ENCODE assay signal across 10 cellular contexts in genomic region chr3:177554900-177555759, GRCh38.
DNase-seq lines count a peak whose midpoint lies in the region; ATAC-seq and TF ChIP-seq lines count a peak whose summit lies in the region.
"Had no signal": no experiment of that assay in that cellular context is flagged by ENCODE, and none has a peak within 500 bp of the region (broad histone marks: within the 10 kb centered on the region; RNA-seq: fewer than 3 reads in every experiment).

No MANE protein-coding gene starts in this region.

- no peak for DNase-seq in activated naive CD8-positive, alpha-beta T cell treated with anti-CD3 and anti-CD28 coated beads, Interleukin-2, amount 10 ng/mL, durations not matched to agents 7 days and 5 days
- no peak for DNase-seq in activated naive CD8-positive, alpha-beta T cell treated with anti-CD3 and anti-CD28 coated beads for 36 hours
- DNase-seq in SK-N-MC (ENCODE audit: low read depth, low spot score) (no peak), head of caudate nucleus (peak in 37 of 42 donors; percentile 22 to 88 (median 57)), tibial artery (peak in 1 of 2 donors; percentile 55)
- DNase-seq: DMS 273 treated with DMSO at 0.1 percent for 48 hours had no signal

- H3K4me1 Mint-ChIP-seq in activated naive CD8-positive, alpha-beta T cell treated with anti-CD3 and anti-CD28 coated beads, Interleukin-2, amount 10 ng/mL, durations not matched to agents 7 days and 5 days = peaks cover 23% of the 10 kb centered on the region
- peaks cover 33% of the 10 kb centered on the region for H3K4me1 Mint-ChIP-seq in activated naive CD8-positive, alpha-beta T cell treated with anti-CD3 and anti-CD28 coated beads for 36 hours

- ATAC-seq in activated naive CD8-positive, alpha-beta T cell treated with anti-CD3 and anti-CD28 coated beads, Interleukin-2, amount 10 ng/mL, durations not matched to agents 7 days and 5 days (ENCODE audit: low read depth) = no peak
- ATAC-seq in GM21390 (IDR thresholded peaks at IDR 0.05; ENCODE audit: unreplicated experiment) = no peak
- ATAC-seq in HG02852 (IDR thresholded peaks at IDR 0.05; ENCODE audit: unreplicated experiment) = no peak
- no peak for ATAC-seq in activated CD4-positive, CD25-positive, alpha-beta regulatory T cell treated with anti-CD3 and anti-CD28 coated beads, Interleukin-2, amount 50 U/mL, for 24 hours

- H3K27me3 Mint-ChIP-seq in activated naive CD8-positive, alpha-beta T cell treated with anti-CD3 and anti-CD28 coated beads, Interleukin-2, amount 10 ng/mL, durations not matched to agents 7 days and 5 days = no peaks in the 10 kb centered on the region
- H3K27me3 Mint-ChIP-seq in activated naive CD8-positive, alpha-beta T cell treated with anti-CD3 and anti-CD28 coated beads for 36 hours = no peaks in the 10 kb centered on the region

- peaks cover 0 to 33% (median 25%) of the 10 kb centered on the region in 4 donors for H3K4me1 ChIP-seq in tibial artery

- TF ChIP-seq CTCF in tibial artery (IDR thresholded peaks at IDR 0.05) = no peak

- no peak overlapping the region for H3K4me3 Mint-ChIP-seq in activated naive CD8-positive, alpha-beta T cell treated with anti-CD3 and anti-CD28 coated beads, Interleukin-2, amount 10 ng/mL, durations not matched to agents 7 days and 5 days
- no peak overlapping the region for H3K4me3 Mint-ChIP-seq in activated naive CD8-positive, alpha-beta T cell treated with anti-CD3 and anti-CD28 coated beads for 36 hours

- no peaks in the 10 kb centered on the region for H3K9me3 ChIP-seq in SK-N-MC (ENCODE audit: low read depth, low read length)
- no peaks in the 10 kb centered on the region for H3K9me3 ChIP-seq in tibial artery

- peaks cover 11% of the 10 kb centered on the region for H3K36me3 Mint-ChIP-seq in activated naive CD8-positive, alpha-beta T cell treated with anti-CD3 and anti-CD28 coated beads, Interleukin-2, amount 10 ng/mL, durations not matched to agents 7 days and 5 days
- no peaks in the 10 kb centered on the region for H3K36me3 Mint-ChIP-seq in activated naive CD8-positive, alpha-beta T cell treated with anti-CD3 and anti-CD28 coated beads for 36 hours

- H3K27ac Mint-ChIP-seq in activated naive CD8-positive, alpha-beta T cell treated with anti-CD3 and anti-CD28 coated beads, Interleukin-2, amount 10 ng/mL, durations not matched to agents 7 days and 5 days = peak overlapping the region; percentile 44
- H3K27ac Mint-ChIP-seq in activated naive CD8-positive, alpha-beta T cell treated with anti-CD3 and anti-CD28 coated beads for 36 hours = no peak overlapping the region

- H3K27me3 ChIP-seq in tibial artery = no peaks in the 10 kb centered on the region

- H3K9ac ChIP-seq in SK-N-MC (ENCODE audit: insufficient read length) = no peak overlapping the region

- peak overlapping the region; percentile 2; the same call in 1 of the 2 replicates for H3K27ac ChIP-seq in SK-N-MC
- peak overlapping the region; percentile 50 to 69 for H3K27ac ChIP-seq in tibial artery
- H3K27ac ChIP-seq: VCaP had no signal

- intact Hi-C loops in head of caudate nucleus (cut with DNase I) (no loop called here), tibial artery (cut with DNase I; ENCODE audit: low total_unique reads) (no loop called here)

- H3K4me3 ChIP-seq in SK-N-MC (no peak overlapping the region; the same call in 1 of the 2 replicates), tibial artery (no peak overlapping the region)

- no peaks in the 10 kb centered on the region for H3K36me3 ChIP-seq in SK-N-MC (ENCODE audit: insufficient read depth, low read length)
- no peaks in the 10 kb centered on the region for H3K36me3 ChIP-seq in tibial artery

- H3K9me3 Mint-ChIP-seq in activated naive CD8-positive, alpha-beta T cell treated with anti-CD3 and anti-CD28 coated beads, Interleukin-2, amount 10 ng/mL, durations not matched to agents 7 days and 5 days = no peaks in the 10 kb centered on the region
- no peaks in the 10 kb centered on the region for H3K9me3 Mint-ChIP-seq in activated naive CD8-positive, alpha-beta T cell treated with anti-CD3 and anti-CD28 coated beads for 36 hours

- POLR2A ChIA-PET in activated naive CD8-positive, alpha-beta T cell treated with anti-CD3 and anti-CD28 coated beads, Interleukin-2, amount 10 ng/mL, durations not matched to agents 7 days and 5 days (lab: Charles Lee) = no interaction called here

Comparison
In these comparisons a context has a peak if more than half of its experiments do, and no peak if none do; other contexts are left out.
1. DNase-seq: peak in head of caudate nucleus (37 of 42); none in activated naive CD8-positive, alpha-beta T cell treated with anti-CD3 and anti-CD28 coated beads, Interleukin-2, amount 10 ng/mL, durations not matched to agents 7 days and 5 days (single experiment), activated naive CD8-positive, alpha-beta T cell treated with anti-CD3 and anti-CD28 coated beads for 36 hours (single experiment) and SK-N-MC (single experiment).